16 cellular contexts compared by ENCODE assay signal in genomic region chr1:36126797-36127500, GRCh38. TPM values are rescaled to one million over a fixed set of nuclear protein-coding genes. Genes with fewer than 3 reads are reported as not detected.
"Had no signal": no experiment of that assay in that cellular context is flagged by ENCODE, and none has a peak within 500 bp of the region (broad histone marks: within the 10 kb centered on the region; RNA-seq: fewer than 3 reads in every experiment).

No MANE protein-coding gene starts in this region.

- DNase-seq: activated CD8-positive, alpha-beta T cell treated with anti-CD3 and anti-CD28 coated beads for 36 hours; activated naive CD4-positive, alpha-beta T cell treated with Interleukin-2 at 50 U/mL for 16 hours; activated T-cell treated with anti-CD3 and anti-CD28 coated beads, Interleukin-2, amount 50 U/mL, for 1 hour; effector memory CD8-positive, alpha-beta T cell; foreskin fibroblast; left cardiac atrium; naive thymus-derived CD8-positive, alpha-beta T cell; sigmoid colon; stimulated activated naive CD4-positive, alpha-beta T cell; thyroid gland; WERI-Rb-1 had no signal

- H3K9me3 Mint-ChIP-seq: activated CD8-positive, alpha-beta T cell treated with anti-CD3 and anti-CD28 coated beads for 36 hours; activated T-helper 2 cell treated with anti-CD3 and anti-CD28 coated beads, Interferon-gamma antibody, Interleukin-2, Interleukin-4, amounts not matched to agents 10 μg/mL and 5 μg/mL and 100 μg/mL, durations not matched to agents 14 hours and 24 hours and 36 hours; effector memory CD8-positive, alpha-beta T cell; naive thymus-derived CD8-positive, alpha-beta T cell; T-helper 1 cell treated with Interleukin-12 subunit alpha and Interleukin-12 subunit beta and Interleukin-4 antibody, amounts not matched to agents 30 μg/mL and 1 μg/mL, for 36 hours had no signal

- H3K4me3 Mint-ChIP-seq: activated CD8-positive, alpha-beta T cell treated with anti-CD3 and anti-CD28 coated beads for 36 hours; T-helper 1 cell treated with Interleukin-12 subunit alpha and Interleukin-12 subunit beta and Interleukin-4 antibody, amounts not matched to agents 30 μg/mL and 1 μg/mL, for 36 hours had no signal

- ATAC-seq: activated CD8-positive, alpha-beta T cell treated with anti-CD3 and anti-CD28 coated beads for 36 hours; effector memory CD8-positive, alpha-beta T cell; left cardiac atrium; naive thymus-derived CD8-positive, alpha-beta T cell had no signal

- H3K27ac Mint-ChIP-seq: activated CD8-positive, alpha-beta T cell treated with anti-CD3 and anti-CD28 coated beads for 36 hours; effector memory CD8-positive, alpha-beta T cell; T-helper 1 cell treated with Interleukin-12 subunit alpha and Interleukin-12 subunit beta and Interleukin-4 antibody, amounts not matched to agents 30 μg/mL and 1 μg/mL, for 36 hours had no signal

- H3K36me3 Mint-ChIP-seq: brain; naive thymus-derived CD8-positive, alpha-beta T cell had no signal

- H3K9me3 ChIP-seq: sigmoid colon, thyroid gland had no signal

- H3K27ac ChIP-seq: epithelial cell of prostate, sigmoid colon, thyroid gland, WERI-Rb-1 had no signal

- H3K4me3 ChIP-seq: sigmoid colon, thyroid gland had no signal

- H3K27me3 ChIP-seq: sigmoid colon, thyroid gland had no signal

- H3K36me3 ChIP-seq: sigmoid colon, thyroid gland, WERI-Rb-1 had no signal

RNA-seq across cellular contexts. Expression of gene COL8A2, which starts 1.9 kb away (rescaled TPM):
- total RNA-seq: activated T-helper 2 cell treated with anti-CD3 and anti-CD28 coated beads, Interferon-gamma antibody, Interleukin-2, Interleukin-4, amounts not matched to agents 10 μg/mL and 5 μg/mL and 100 μg/mL, durations not matched to agents 14 hours and 24 hours and 36 hours had no signal

RNA-seq across cellular contexts. Expression of gene TEKT2, which starts 43.1 kb away (rescaled TPM):
- total RNA-seq: naive thymus-derived CD8-positive, alpha-beta T cell; ureter had no signal
- polyA plus RNA-seq: naive thymus-derived CD8-positive, alpha-beta T cell had no signal
